9 cellular contexts compared by ENCODE assay signal in the genomic region with DNA sequence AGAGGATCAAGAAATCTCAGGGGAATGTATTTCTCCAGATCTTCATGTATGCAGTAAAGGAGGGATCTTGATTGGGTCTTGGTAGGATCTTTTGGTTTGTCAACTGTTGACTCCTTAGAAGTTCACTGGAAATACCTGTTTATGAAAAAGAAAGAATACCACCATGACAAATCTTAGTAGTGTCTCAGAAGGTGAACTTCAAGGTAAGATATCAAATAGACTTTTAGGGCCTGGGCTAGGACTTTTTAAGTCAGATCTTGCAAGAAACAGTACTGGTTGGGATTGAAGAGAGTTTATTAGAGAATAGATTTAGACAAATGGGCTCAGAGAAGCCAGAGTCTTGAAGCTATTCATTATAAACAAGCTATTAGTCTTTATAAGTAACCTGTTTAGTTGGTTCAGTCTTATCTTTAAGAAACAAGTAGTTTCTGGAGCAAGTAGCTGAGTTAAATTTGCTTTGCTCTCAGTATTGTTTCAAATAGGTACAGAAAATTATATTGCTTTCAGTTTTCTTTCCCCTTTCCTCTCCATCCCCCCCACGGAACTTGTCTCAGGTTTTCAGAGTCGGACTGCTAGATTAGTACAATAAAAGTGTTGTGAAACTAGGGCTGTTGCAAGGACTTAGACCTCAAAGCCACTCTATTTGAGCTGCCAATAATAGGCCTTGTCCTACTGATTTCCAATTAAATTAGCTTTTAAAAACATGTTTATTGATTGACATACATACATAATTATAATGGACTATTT.
A peak's percentile ranks its signal among the peaks of the same experiment; 100 is the strongest.
DNase-seq lines count a peak whose midpoint lies in the region; ATAC-seq and TF ChIP-seq lines count a peak whose summit lies in the region.
"Had no signal": no experiment of that assay in that cellular context is flagged by ENCODE, and none has a peak within 500 bp of the region (broad histone marks: within the 10 kb centered on the region; RNA-seq: fewer than 3 reads in every experiment).

No MANE protein-coding gene starts in this region.

- no peaks in the 10 kb centered on the region for H3K79me2 ChIP-seq in OCI-LY7 (ENCODE audit: insufficient read depth, low read depth, low read length)

- H4K20me1 ChIP-seq in OCI-LY7 (ENCODE audit: insufficient read depth, low read length): no peaks in the 10 kb centered on the region

- DNase-seq in globus pallidus (ENCODE audit: low spot score) (peak; percentile 37), AG08395 (ENCODE audit: low spot score) (no peak), SHP77 (lab: John Stamatoyannopoulos, UW) (no peak), OCI-LY7 (ENCODE audit: low spot score) (no peak)
- DNase-seq in activated CD4-positive, alpha-beta T cell treated with anti-CD3 and anti-CD28 coated beads for 1 hour: no peak

- POLR2A ChIA-PET in OCI-LY7 (lab: Charles Lee): interaction anchor here (0.7 to 1.3 kb wide), 2 partner anchors 9 to 273 kb away, joined by 3 to 4 read pairs; no protein-coding TSS in a partner anchor

- no peaks in the 10 kb centered on the region for H3K4me1 ChIP-seq in OCI-LY7 (ENCODE audit: insufficient read depth, low read length, poor library complexity, severe bottlenecking)

- intact Hi-C loops in OCI-LY7 (cut with micrococcal nuclease; ENCODE audit: unreplicated experiment): no loop called here

- no peaks in the 10 kb centered on the region for H3K36me3 ChIP-seq in OCI-LY7 (ENCODE audit: insufficient read depth, low read length)
- H3K36me3 ChIP-seq: thoracic aorta had no signal

- no peaks in the 10 kb centered on the region for H3K9me3 ChIP-seq in OCI-LY7 (ENCODE audit: low read length)
- H3K9me3 ChIP-seq: thoracic aorta had no signal

- no peak for TF ChIP-seq CTCF in OCI-LY7 (conservative IDR thresholded peaks at IDR 0.05; ENCODE audit: low read length)

- peak; percentile 98 for ATAC-seq in GM18498 (IDR thresholded peaks at IDR 0.05; ENCODE audit: unreplicated experiment)
- peak; percentile 98 for ATAC-seq in GM21515 (IDR thresholded peaks at IDR 0.05; ENCODE audit: unreplicated experiment)
- ATAC-seq in HG03432 (IDR thresholded peaks at IDR 0.05; ENCODE audit: unreplicated experiment): peak; percentile 97

- H2AFZ ChIP-seq in OCI-LY7 (ENCODE audit: low read length): no peak overlapping the region

- no peak overlapping the region for H3K4me3 ChIP-seq in OCI-LY7 (ENCODE audit: low read depth, low read length, poor library complexity, severe bottlenecking)
- H3K4me3 ChIP-seq: thoracic aorta had no signal

- H3K4me2 ChIP-seq in OCI-LY7 (ENCODE audit: low read length): no peak overlapping the region

- no peaks in the 10 kb centered on the region for H3K9me2 ChIP-seq in OCI-LY7 (ENCODE audit: insufficient read depth, low read length)

- CTCF ChIA-PET in OCI-LY7 (lab: Charles Lee; ENCODE audit: unreplicated experiment): no interaction called here

- no TSS peak for BruUV-seq in OCI-LY7 (replicated peaks; lab: Mats Ljungman, UMichigan)

- H3K27ac ChIP-seq in OCI-LY7 (ENCODE audit: low read depth, low read length, poor library complexity, severe bottlenecking): no peak overlapping the region
- H3K27ac ChIP-seq: thoracic aorta had no signal
